Comparison of ENCODE assay signal across 8 cellular contexts in genomic region chr5:131796793-131797693, GRCh38. TPM values are rescaled to one million over a fixed set of nuclear protein-coding genes. Genes with fewer than 3 reads are reported as not detected.
A peak's percentile ranks its signal among the peaks of the same experiment; 100 is the strongest.
DNase-seq lines count a peak whose midpoint lies in the region; ATAC-seq and TF ChIP-seq lines count a peak whose summit lies in the region.

Gene FNIP1, minus strand, starts transcription at chr5:131797017. Its CDS starts 96 bp downstream, at chr5:131796921.

- peak within 1 kb of the TSS; percentile 98 for H3K27ac Mint-ChIP-seq in chondrocyte (ENCODE audit: unreplicated experiment)

- TF ChIP-seq POLR2A in GM19193 (IDR thresholded peaks at IDR 0.05; ENCODE audit: extremely low read depth, insufficient read depth, insufficient read length) = peak; percentile 89

- H3K4me3 Mint-ChIP-seq in chondrocyte (ENCODE audit: unreplicated experiment) = peak within 1 kb of the TSS; percentile 94

- H3K4me1 Mint-ChIP-seq in chondrocyte (ENCODE audit: low read depth) = peaks cover 40% of the 10 kb centered on the region

- peaks cover 1% of the 10 kb centered on the region for H3K27me3 Mint-ChIP-seq in chondrocyte (ENCODE audit: low read depth)

- peaks cover 2% of the 10 kb centered on the region for H3K36me3 Mint-ChIP-seq in chondrocyte (ENCODE audit: low read depth)

- H3K9me3 Mint-ChIP-seq in chondrocyte (ENCODE audit: low read depth) = no peaks in the 10 kb centered on the region

- TF ChIP-seq CTCF in chondrocyte (IDR thresholded peaks at IDR 0.05) = peak; percentile 45

- DNase-seq in AML-193 (lab: John Stamatoyannopoulos, UW) = peak; percentile 87 to 93
- peak; percentile 79 for DNase-seq in NCI-H510A treated with DMSO at 0.1 percent for 48 hours (lab: John Stamatoyannopoulos, UW)
- peak; percentile 97 to 98 for DNase-seq in activated CD4-positive, alpha-beta T cell treated with anti-CD3 and anti-CD28 coated beads for 24 hours (ENCODE audit: low read depth in 2 of 2)
- DNase-seq in chondrocyte (ENCODE audit: low spot score) = peak; percentile 100
- DNase-seq in kidney glomerular epithelial cell (lab: John Stamatoyannopoulos, UW) = peak; percentile 96
- DNase-seq in stimulated activated CD4-positive, alpha-beta T cell treated with anti-CD3 and anti-CD28 coated beads, Interleukin-1b, Interleukin-23, amount 100 ng/mL, for 1 hour (ENCODE audit: low read depth in 2 of 2) = peak; percentile 91 to 97

- peak; percentile 93 for ATAC-seq in HG03439 (IDR thresholded peaks at IDR 0.05; ENCODE audit: unreplicated experiment)

RNA-seq across cellular contexts. Expression of gene FNIP1, which starts in this region (rescaled TPM):
- total RNA-seq in chondrocyte = 26.4 to 40.6 TPM (median 38.4 TPM) in 3 replicates

Comparison
In these comparisons a context has a peak if more than half of its experiments do, and no peak if none do; other contexts are left out.
1. Peak in every context shown above with its lines: DNase-seq and ATAC-seq.